ENCODE assay signal across 8 cellular contexts in genomic region chr20:62303049-62303326, GRCh38. TPM values are rescaled to one million over a fixed set of nuclear protein-coding genes. Genes with fewer than 3 reads are reported as not detected.
A peak's percentile ranks its signal among the peaks of the same experiment; 100 is the strongest.
DNase-seq lines count a peak whose midpoint lies in the region; ATAC-seq and TF ChIP-seq lines count a peak whose summit lies in the region.

No MANE protein-coding gene starts in this region.

- H3K4me3 Mint-ChIP-seq in T-helper 17 cell, result peak overlapping the region; percentile 98

- ATAC-seq in T-helper 17 cell, result no peak
- ATAC-seq in HG03457 (IDR thresholded peaks at IDR 0.05; ENCODE audit: unreplicated experiment), result no peak
- ATAC-seq in GM18909 (IDR thresholded peaks at IDR 0.05; ENCODE audit: poor library complexity, unreplicated experiment), result no peak

- H3K9me3 ChIP-seq in T-helper 17 cell (ENCODE audit: control insufficient read depth, low read length, poor library complexity, severe bottlenecking), result no peaks in the 10 kb centered on the region

- no peak for TF ChIP-seq CTCF in GM12875 (IDR thresholded peaks at IDR 0.05; ENCODE audit: borderline replicate concordance, insufficient read depth, low read depth, low read length)
- TF ChIP-seq CTCF in fibroblast of pulmonary artery (IDR thresholded peaks at IDR 0.05; ENCODE audit: low read length, missing control alignments), result no peak
- no peak for TF ChIP-seq CTCF in retinal pigment epithelial cell (conservative IDR thresholded peaks at IDR 0.05; ENCODE audit: low read depth, low read length)

- no peaks in the 10 kb centered on the region for H3K36me3 Mint-ChIP-seq in T-helper 17 cell (ENCODE audit: low read depth)

- DNase-seq in T-helper 17 cell (no peak), fibroblast of pulmonary artery (ENCODE audit: low read depth) (no peak), retinal pigment epithelial cell (ENCODE audit: low read depth) (no peak), GOT3 (lab: John Stamatoyannopoulos, UW) (no peak), NCI-H446 treated with DMSO at 0.1 percent for 48 hours (lab: John Stamatoyannopoulos, UW) (no peak)

- H3K27me3 Mint-ChIP-seq in T-helper 17 cell, result no peaks in the 10 kb centered on the region

- peak overlapping the region; percentile 97 for H3K27ac Mint-ChIP-seq in T-helper 17 cell

- H3K4me1 Mint-ChIP-seq in T-helper 17 cell, result peaks cover 19% of the 10 kb centered on the region

- H3K4me3 ChIP-seq in GM12875 (ENCODE audit: low read depth, low read length) (peak overlapping the region; percentile 71), fibroblast of pulmonary artery (replicated peaks; ENCODE audit: low read depth, low read length) (peak overlapping the region; percentile 82), retinal pigment epithelial cell (ENCODE audit: low read length) (peak overlapping the region; percentile 87)

RNA-seq across cellular contexts. Expression of gene ADRM1, which starts 0.2 kb away (rescaled TPM):
- 10 to 100 TPM; 47.3 to 54.2 TPM for total RNA-seq in T-helper 17 cell
